Comparison of ENCODE assay signal across 26 cellular contexts in genomic region chr14:92638266-92638665, GRCh38.
DNase-seq lines count a peak whose midpoint lies in the region; ATAC-seq lines count a peak whose summit lies in the region.
"Had no signal": no experiment of that assay in that cellular context is flagged by ENCODE, and none has a peak within 500 bp of the region (broad histone marks: within the 10 kb centered on the region; RNA-seq: fewer than 3 reads in every experiment).

No MANE protein-coding gene starts in this region.

- no peak for DNase-seq in activated naive CD8-positive, alpha-beta T cell treated with anti-CD3 and anti-CD28 coated beads, Interleukin-2, amount 50 U/mL, for 24 hours
- no peak for DNase-seq in naive thymus-derived CD8-positive, alpha-beta T cell
- no peak for DNase-seq in stimulated activated effector memory CD8-positive, alpha-beta T cell treated with anti-CD3 and anti-CD28 coated beads, Interleukin-12 subunit alpha, Interleukin-12 subunit beta, amount 100 ng/mL, for 72 hours (ENCODE audit: low spot score in 2 of 2)
- DNase-seq: activated CD4-positive, alpha-beta T cell treated with anti-CD3 and anti-CD28 coated beads for 4 hours; activated naive CD4-positive, alpha-beta T cell treated with Interleukin-2 at 50 U/mL for 16 hours; activated T-cell treated with anti-CD3 and anti-CD28 coated beads, Interleukin-2, amount 50 U/mL, for 1 hour; amniotic stem cell; esophagus squamous epithelium; foreskin keratinocyte; heart left ventricle; left ventricle myocardium superior; NCI-H446; NCI-H748 treated with DMSO at 0.1 percent for 48 hours; retina; Right ventricle myocardium superior; stimulated activated CD4-positive, alpha-beta T cell treated with anti-CD3 and anti-CD28 coated beads, Interleukin-1b, Interleukin-23, amount 100 ng/mL, for 48 hours; T-helper 9 cell; tibial artery had no signal

- POLR2A ChIA-PET in naive thymus-derived CD8-positive, alpha-beta T cell (lab: Charles Lee), result no interaction called here

- no peaks in the 10 kb centered on the region for H3K27me3 Mint-ChIP-seq in activated naive CD8-positive, alpha-beta T cell
- H3K27me3 Mint-ChIP-seq in activated naive CD8-positive, alpha-beta T cell treated with anti-CD3 and anti-CD28 coated beads, Interleukin-2, amount 50 U/mL, for 24 hours, result no peaks in the 10 kb centered on the region
- H3K27me3 Mint-ChIP-seq in activated T-helper 17 cell treated with anti-CD3 and anti-CD28 coated beads, Interleukin-2, amount 50 U/mL, for 72 hours, result no peaks in the 10 kb centered on the region
- H3K27me3 Mint-ChIP-seq in naive thymus-derived CD8-positive, alpha-beta T cell, result no peaks in the 10 kb centered on the region
- H3K27me3 Mint-ChIP-seq: brain, IgD-negative memory B cell had no signal

- peaks cover 7% of the 10 kb centered on the region for H3K4me1 Mint-ChIP-seq in activated naive CD8-positive, alpha-beta T cell (ENCODE audit: low read depth)
- peaks cover 11% of the 10 kb centered on the region for H3K4me1 Mint-ChIP-seq in activated naive CD8-positive, alpha-beta T cell treated with anti-CD3 and anti-CD28 coated beads, Interleukin-2, amount 50 U/mL, for 24 hours
- H3K4me1 Mint-ChIP-seq in activated T-helper 17 cell treated with anti-CD3 and anti-CD28 coated beads, Interleukin-2, amount 50 U/mL, for 72 hours, result peaks cover 12% of the 10 kb centered on the region
- H3K4me1 Mint-ChIP-seq in naive thymus-derived CD8-positive, alpha-beta T cell, result peaks cover 10 to 32% (median 12%) of the 10 kb centered on the region in 4 donors
- H3K4me1 Mint-ChIP-seq in stimulated activated effector memory CD8-positive, alpha-beta T cell treated with anti-CD3 and anti-CD28 coated beads, Interleukin-12 subunit alpha, Interleukin-12 subunit beta, amount 100 ng/mL, for 72 hours, result peaks cover 24% of the 10 kb centered on the region

- peak overlapping the region; percentile 6 for H3K27ac Mint-ChIP-seq in activated naive CD8-positive, alpha-beta T cell
- H3K27ac Mint-ChIP-seq in activated naive CD8-positive, alpha-beta T cell treated with anti-CD3 and anti-CD28 coated beads, Interleukin-2, amount 50 U/mL, for 24 hours, result no peak overlapping the region
- peak overlapping the region; percentile 64 for H3K27ac Mint-ChIP-seq in activated T-helper 17 cell treated with anti-CD3 and anti-CD28 coated beads, Interleukin-2, amount 50 U/mL, for 72 hours
- H3K27ac Mint-ChIP-seq in naive thymus-derived CD8-positive, alpha-beta T cell, result peak overlapping the region in 8 of 10 donors; percentile 27 to 85 (median 62)
- H3K27ac Mint-ChIP-seq in stimulated activated effector memory CD8-positive, alpha-beta T cell treated with anti-CD3 and anti-CD28 coated beads, Interleukin-12 subunit alpha, Interleukin-12 subunit beta, amount 100 ng/mL, for 72 hours, result peak overlapping the region; percentile 44

- no peaks in the 10 kb centered on the region for H3K9me3 Mint-ChIP-seq in activated naive CD8-positive, alpha-beta T cell (ENCODE audit: low read depth)
- H3K9me3 Mint-ChIP-seq in activated naive CD8-positive, alpha-beta T cell treated with anti-CD3 and anti-CD28 coated beads, Interleukin-2, amount 50 U/mL, for 24 hours, result no peaks in the 10 kb centered on the region
- no peaks in the 10 kb centered on the region for H3K9me3 Mint-ChIP-seq in activated T-helper 17 cell treated with anti-CD3 and anti-CD28 coated beads, Interleukin-2, amount 50 U/mL, for 72 hours
- no peaks in the 10 kb centered on the region for H3K9me3 Mint-ChIP-seq in naive thymus-derived CD8-positive, alpha-beta T cell
- no peaks in the 10 kb centered on the region for H3K9me3 Mint-ChIP-seq in stimulated activated effector memory CD8-positive, alpha-beta T cell treated with anti-CD3 and anti-CD28 coated beads, Interleukin-12 subunit alpha, Interleukin-12 subunit beta, amount 100 ng/mL, for 72 hours
- H3K9me3 Mint-ChIP-seq: IgD-negative memory B cell had no signal

- no peak for ATAC-seq in activated naive CD8-positive, alpha-beta T cell treated with anti-CD3 and anti-CD28 coated beads, Interleukin-2, amount 50 U/mL, for 24 hours
- no peak for ATAC-seq in activated T-helper 17 cell treated with anti-CD3 and anti-CD28 coated beads, Interleukin-2, amount 50 U/mL, for 72 hours (replicated peaks)
- ATAC-seq in naive thymus-derived CD8-positive, alpha-beta T cell, result no peak
- no peak for ATAC-seq in stimulated activated effector memory CD8-positive, alpha-beta T cell treated with anti-CD3 and anti-CD28 coated beads, Interleukin-12 subunit alpha, Interleukin-12 subunit beta, amount 100 ng/mL, for 72 hours
- ATAC-seq in HG03457 (IDR thresholded peaks at IDR 0.05; ENCODE audit: unreplicated experiment) (no peak), GM21576 (IDR thresholded peaks at IDR 0.05; ENCODE audit: unreplicated experiment) (no peak), GM18519 (IDR thresholded peaks at IDR 0.05; ENCODE audit: low FRiP score, unreplicated experiment) (no peak)
- ATAC-seq: GM12878 had no signal

- peaks cover 7% of the 10 kb centered on the region for H3K36me3 Mint-ChIP-seq in activated naive CD8-positive, alpha-beta T cell
- H3K36me3 Mint-ChIP-seq in activated naive CD8-positive, alpha-beta T cell treated with anti-CD3 and anti-CD28 coated beads, Interleukin-2, amount 50 U/mL, for 24 hours (ENCODE audit: low read depth), result peaks cover 12% of the 10 kb centered on the region
- H3K36me3 Mint-ChIP-seq in activated T-helper 17 cell treated with anti-CD3 and anti-CD28 coated beads, Interleukin-2, amount 50 U/mL, for 72 hours (ENCODE audit: low read depth), result no peaks in the 10 kb centered on the region
- peaks cover 0 to 9% (median 1%) of the 10 kb centered on the region in 3 donors for H3K36me3 Mint-ChIP-seq in naive thymus-derived CD8-positive, alpha-beta T cell
- peaks cover 63% of the 10 kb centered on the region for H3K36me3 Mint-ChIP-seq in stimulated activated effector memory CD8-positive, alpha-beta T cell treated with anti-CD3 and anti-CD28 coated beads, Interleukin-12 subunit alpha, Interleukin-12 subunit beta, amount 100 ng/mL, for 72 hours

- no peak overlapping the region for H3K4me3 Mint-ChIP-seq in activated naive CD8-positive, alpha-beta T cell
- H3K4me3 Mint-ChIP-seq in activated naive CD8-positive, alpha-beta T cell treated with anti-CD3 and anti-CD28 coated beads, Interleukin-2, amount 50 U/mL, for 24 hours, result no peak overlapping the region
- no peak overlapping the region for H3K4me3 Mint-ChIP-seq in activated T-helper 17 cell treated with anti-CD3 and anti-CD28 coated beads, Interleukin-2, amount 50 U/mL, for 72 hours
- no peak overlapping the region for H3K4me3 Mint-ChIP-seq in naive thymus-derived CD8-positive, alpha-beta T cell
- no peak overlapping the region for H3K4me3 Mint-ChIP-seq in stimulated activated effector memory CD8-positive, alpha-beta T cell treated with anti-CD3 and anti-CD28 coated beads, Interleukin-12 subunit alpha, Interleukin-12 subunit beta, amount 100 ng/mL, for 72 hours
- H3K4me3 Mint-ChIP-seq: brain, IgD-negative memory B cell had no signal
